Comparison of ENCODE assay signal across 8 cellular contexts in genomic region chr1:85276290-85277026, GRCh38. TPM values are rescaled to one million over a fixed set of nuclear protein-coding genes. Genes with fewer than 3 reads are reported as not detected.
DNase-seq lines count a peak whose midpoint lies in the region; ATAC-seq and TF ChIP-seq lines count a peak whose summit lies in the region.

Gene BCL10 (minus strand): TSS chr1:85276632. CDS start chr1:85276352, 280 bp downstream.

- H3K9ac ChIP-seq in mammary epithelial cell (ENCODE audit: insufficient read depth, low read length) (peak within 1 kb of the TSS; percentile 99), skeletal muscle tissue (ENCODE audit: low read depth in 1 of 3, low read length in 3 of 3) (peak within 1 kb of the TSS; percentile 93 to 99 (median 97))

- H2AFZ ChIP-seq in mammary epithelial cell (ENCODE audit: low read depth, low read length), result peak within 1 kb of the TSS; percentile 64

- peak within 1 kb of the TSS; percentile 87 for H3K4me2 ChIP-seq in mammary epithelial cell (ENCODE audit: insufficient read depth, low read depth, low read length)

- no TSS peak for BruUV-seq in mammary epithelial cell (replicated peaks; lab: Mats Ljungman, UMichigan)

- H4K20me1 ChIP-seq in mammary epithelial cell (ENCODE audit: insufficient read depth, low read length), result no peaks in the 10 kb centered on the region

- peak; percentile 92 for ATAC-seq in GM18873 (IDR thresholded peaks at IDR 0.05; ENCODE audit: low FRiP score, unreplicated experiment)
- peak; percentile 97 for ATAC-seq in HG03139 (IDR thresholded peaks at IDR 0.05; ENCODE audit: unreplicated experiment)

- peaks cover 45% of the 10 kb centered on the region for H3K4me1 ChIP-seq in mammary epithelial cell (ENCODE audit: insufficient read depth, low read length)
- peaks cover 15 to 32% (median 19%) of the 10 kb centered on the region in 3 donors for H3K4me1 ChIP-seq in skeletal muscle tissue (ENCODE audit: control insufficient read depth in 3 of 3, insufficient read depth in 3 of 3, low read length in 3 of 3)

- H3K9me3 ChIP-seq in WERI-Rb-1 (ENCODE audit: severe bottlenecking) (no peaks in the 10 kb centered on the region), mammary epithelial cell (replicated peaks; ENCODE audit: insufficient read depth, low read length) (no peaks in the 10 kb centered on the region), iPS-18c (ENCODE audit: control insufficient read depth, insufficient read depth, low read length) (no peaks in the 10 kb centered on the region), skeletal muscle tissue (ENCODE audit: control insufficient read depth in 3 of 3, low read length in 3 of 3) (no peaks in the 10 kb centered on the region)

- peaks cover 52% of the 10 kb centered on the region for H3K79me2 ChIP-seq in mammary epithelial cell (ENCODE audit: insufficient read depth, low read length)

- TF ChIP-seq CTCF in WERI-Rb-1 (IDR thresholded peaks at IDR 0.05; ENCODE audit: low read depth, low read length) (no peak), mammary epithelial cell (conservative IDR thresholded peaks at IDR 0.05 in 1 of 2, IDR thresholded peaks at IDR 0.05 in 1 of 2; ENCODE audit: extremely low read depth in 1 of 2, insufficient read depth in 1 of 2, low read depth in 1 of 2, low read length in 2 of 2) (no peak)

- H3K27ac ChIP-seq in WERI-Rb-1 (peak within 1 kb of the TSS; percentile 82), mammary epithelial cell (ENCODE audit: insufficient read depth, low read depth, low read length) (peak within 1 kb of the TSS; percentile 96), skeletal muscle tissue (ENCODE audit: low read depth, low read length) (peak within 1 kb of the TSS; percentile 96)

- H3K36me3 ChIP-seq in WERI-Rb-1 (peaks cover 13% of the 10 kb centered on the region), mammary epithelial cell (ENCODE audit: insufficient read depth, low read length) (no peaks in the 10 kb centered on the region), skeletal muscle tissue (ENCODE audit: control insufficient read depth in 3 of 3, insufficient read depth in 3 of 3, low read length in 3 of 3) (peaks cover 0 to 2% (median 0%) of the 10 kb centered on the region in 3 donors)

- intact Hi-C loops in mammary epithelial cell (cut with micrococcal nuclease), result loop anchor here (1.0 kb wide), 3 partner anchors 13 to 122 kb away; no protein-coding TSS in a partner anchor

- in situ Hi-C loops in ACHN (cut with HindIII; ENCODE audit: low pct_ligation_motif_present, low pct_unique_long_range_greater_than_20kb, low sequenced_read_pairs) (no loop called here), mammary epithelial cell (cut with MboI; ENCODE audit: low sequenced_read_pairs in 2 of 2) (no loop called here)

- H3K27me3 ChIP-seq in WERI-Rb-1 (ENCODE audit: insufficient read depth, low read depth, severe bottlenecking) (no peaks in the 10 kb centered on the region), mammary epithelial cell (ENCODE audit: insufficient read depth, low read length) (no peaks in the 10 kb centered on the region), skeletal muscle tissue (ENCODE audit: control insufficient read depth in 3 of 3, insufficient read depth in 3 of 3, low read length in 3 of 3) (no peaks in the 10 kb centered on the region)

- CTCF ChIA-PET in mammary epithelial cell (lab: Charles Lee; ENCODE audit: low non-redundant PET), result interaction anchor here (0.6 kb wide), 1 partner anchor 19 kb away, joined by 3 read pairs; no protein-coding TSS in a partner anchor

- WGBS in mammary epithelial cell (ENCODE audit: low coverage, missing lambda C conversion rate), result 0% methylated on average over 15 of the region's 72 CpGs

- dilution Hi-C loops in mammary epithelial cell (cut with HindIII; ENCODE audit: low sequenced_read_pairs), result no loop called here

- H3K4me3 ChIP-seq in WERI-Rb-1 (ENCODE audit: low read depth, low read length), result peak within 1 kb of the TSS; percentile 97
- H3K4me3 ChIP-seq in mammary epithelial cell (replicated peaks in 1 of 3; ENCODE audit: insufficient read depth in 1 of 3, low read depth in 2 of 3, low read length in 3 of 3), result peak within 1 kb of the TSS; percentile 64 to 98 (median 92)
- H3K4me3 ChIP-seq in iPS-18c (ENCODE audit: insufficient read depth, low read depth, low read length), result peak within 1 kb of the TSS; percentile 93
- peak within 1 kb of the TSS; percentile 97 to 100 (median 99) for H3K4me3 ChIP-seq in skeletal muscle tissue (ENCODE audit: low read length in 3 of 3)

- DNase-seq in ACHN (peak; percentile 97), NCI-H2227 (lab: John Stamatoyannopoulos, UW; ENCODE audit: unreplicated experiment) (peak; percentile 99), WERI-Rb-1 (peak; percentile 97), mammary epithelial cell (peak; percentile 100)

RNA-seq across cellular contexts. Expression of gene BCL10, which starts in this region (rescaled TPM):
- total RNA-seq in mammary epithelial cell, result 10 to 100 TPM; 27.7 to 61.5 TPM
- polyA plus RNA-seq in mammary epithelial cell, result 16.5 TPM
- 29.0 TPM for polyA minus RNA-seq in mammary epithelial cell
- 15.7 TPM for total RNA-seq in skeletal muscle tissue

Comparison
In these comparisons a context has a peak if more than half of its experiments do, and no peak if none do; other contexts are left out.
1. Peak in every context shown above with its lines: DNase-seq, ATAC-seq, H3K4me3 ChIP-seq and H3K27ac ChIP-seq.